ENCODE assay signal across 9 cellular contexts in the genomic region with DNA sequence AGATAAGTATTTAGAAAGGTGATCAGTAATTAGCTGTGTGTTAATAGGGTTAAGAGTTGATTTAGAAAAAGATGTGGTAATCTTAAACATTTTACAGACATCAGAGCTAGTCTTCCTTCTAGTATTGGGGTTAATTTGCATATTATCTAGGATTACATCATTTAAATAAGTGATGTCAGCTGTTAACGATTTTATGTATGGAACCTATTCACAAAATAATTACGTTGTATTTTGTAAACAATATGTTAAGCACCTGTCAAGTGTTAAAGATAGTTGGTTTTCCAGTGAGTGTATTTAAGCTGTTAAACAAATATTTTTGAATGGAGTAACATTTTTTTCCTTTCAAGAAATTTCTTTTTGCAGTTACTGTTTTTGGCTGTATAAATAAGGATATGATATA. TPM values are rescaled to one million over a fixed set of nuclear protein-coding genes. Genes with fewer than 3 reads are reported as not detected.
DNase-seq lines count a peak whose midpoint lies in the region; ATAC-seq, FAIRE-seq and TF ChIP-seq lines count a peak whose summit lies in the region.
"Had no signal": no experiment of that assay in that cellular context is flagged by ENCODE, and none has a peak within 500 bp of the region (broad histone marks: within the 10 kb centered on the region; RNA-seq: fewer than 3 reads in every experiment).

No MANE protein-coding gene starts in this region.

- dilution Hi-C loops in endothelial cell of umbilical vein (cut with MboI; ENCODE audit: extremely low pct_ligation_motif_present, low sequenced_read_pairs) = no loop called here

- H4K20me1 ChIP-seq in OCI-LY7 (ENCODE audit: insufficient read depth, low read length) (peaks cover 15% of the 10 kb centered on the region), endothelial cell of umbilical vein (replicated peaks; ENCODE audit: control insufficient read depth, extremely low read depth, insufficient read depth, low read length) (peaks cover 3% of the 10 kb centered on the region)

- H3K4me3 ChIP-seq in OCI-LY7 (ENCODE audit: low read depth, low read length, poor library complexity, severe bottlenecking) (peak overlapping the region; percentile 92), endothelial cell of umbilical vein (replicated peaks in 1 of 3; ENCODE audit: insufficient read depth in 1 of 3, low read depth in 1 of 3, low read length in 3 of 3) (peak overlapping the region in 1 of 3 experiments; percentile 99), gastrocnemius medialis (peak overlapping the region in 2 of 4 donors; percentile 8 to 94)

- POLR2A ChIA-PET in OCI-LY7 (lab: Charles Lee) = interaction anchor here (0.6 to 2.1 kb wide), 10 partner anchors 8 to 495 kb away, joined by 3 to 9 read pairs (median 5); partner anchors contain the start of genes REEP5 and SRP19
- POLR2A ChIA-PET in endothelial cell of umbilical vein (lab: Charles Lee) = no interaction called here

- H3K4me2 ChIP-seq in OCI-LY7 (ENCODE audit: low read length) (peak overlapping the region; percentile 92), endothelial cell of umbilical vein (ENCODE audit: insufficient read depth, low read length) (peak overlapping the region; percentile 99)

- peak overlapping the region; percentile 30 for H3K9ac ChIP-seq in endothelial cell of umbilical vein (replicated peaks; ENCODE audit: extremely low read depth, insufficient read depth, low read length)

- BruUV-seq in OCI-LY7 (replicated peaks; lab: Mats Ljungman, UMichigan) (no TSS peak), endothelial cell of umbilical vein (replicated peaks; lab: Mats Ljungman, UMichigan) (no TSS peak)

- FAIRE-seq in endothelial cell of umbilical vein (lab: Jason Lieb, UNC) = no peak

- DNase-seq in activated T-cell treated with anti-CD3 and anti-CD28 coated beads, Interleukin-2, amount 50 U/mL, for 4 hours = no peak
- no peak for DNase-seq in activated T-cell treated with anti-CD3 and anti-CD28 coated beads, Interleukin-2, amount 50 U/mL, for 48 hours
- DNase-seq in OCI-LY7 (ENCODE audit: low spot score) (no peak), endothelial cell of umbilical vein (ENCODE audit: low read depth, low spot score) (peak; percentile 17), gastrocnemius medialis (no peak)
- no peak for DNase-seq in stimulated activated effector memory CD8-positive, alpha-beta T cell treated with anti-CD3 and anti-CD28 coated beads, Interleukin-12 subunit alpha, Interleukin-12 subunit beta, amount 100 ng/mL, for 72 hours (ENCODE audit: low spot score in 2 of 2)

- H3K27me3 ChIP-seq in endothelial cell of umbilical vein (ENCODE audit: control insufficient read depth in 2 of 2, insufficient read depth in 2 of 2, low read length in 2 of 2) (no peaks in the 10 kb centered on the region), gastrocnemius medialis (no peaks in the 10 kb centered on the region)

- peaks cover 57% of the 10 kb centered on the region for H3K4me1 Mint-ChIP-seq in activated T-cell treated with anti-CD3 and anti-CD28 coated beads, Interleukin-2, amount 50 U/mL, for 4 hours (ENCODE audit: low read depth)
- peaks cover 47% of the 10 kb centered on the region for H3K4me1 Mint-ChIP-seq in stimulated activated effector memory CD8-positive, alpha-beta T cell treated with anti-CD3 and anti-CD28 coated beads, Interleukin-12 subunit alpha, Interleukin-12 subunit beta, amount 100 ng/mL, for 72 hours

- H3K36me3 ChIP-seq in OCI-LY7 (ENCODE audit: insufficient read depth, low read length) (peaks cover 50% of the 10 kb centered on the region), endothelial cell of umbilical vein (ENCODE audit: control insufficient read depth in 2 of 2, extremely low read depth in 1 of 2, insufficient read depth in 2 of 2, low read length in 2 of 2) (no peaks in the 10 kb centered on the region), gastrocnemius medialis (no peaks in the 10 kb centered on the region)

- no peaks in the 10 kb centered on the region for H3K27me3 Mint-ChIP-seq in activated T-cell treated with anti-CD3 and anti-CD28 coated beads, Interleukin-2, amount 50 U/mL, for 4 hours (ENCODE audit: low read depth)

- H3K9me2 ChIP-seq in OCI-LY7 (ENCODE audit: insufficient read depth, low read length) = no peaks in the 10 kb centered on the region

- H3K9me1 ChIP-seq in endothelial cell of umbilical vein (replicated peaks; ENCODE audit: control insufficient read depth, extremely low read depth, insufficient read depth, low read length) = no peaks in the 10 kb centered on the region

- H3K9me3 Mint-ChIP-seq in activated T-cell treated with anti-CD3 and anti-CD28 coated beads, Interleukin-2, amount 50 U/mL, for 4 hours = no peaks in the 10 kb centered on the region
- no peaks in the 10 kb centered on the region for H3K9me3 Mint-ChIP-seq in stimulated activated effector memory CD8-positive, alpha-beta T cell treated with anti-CD3 and anti-CD28 coated beads, Interleukin-12 subunit alpha, Interleukin-12 subunit beta, amount 100 ng/mL, for 72 hours

- TF ChIP-seq CTCF in OCI-LY7 (conservative IDR thresholded peaks at IDR 0.05; ENCODE audit: low read length) (no peak), endothelial cell of umbilical vein (IDR thresholded peaks at IDR 0.05; ENCODE audit: extremely low read depth in 1 of 2, insufficient read depth in 1 of 2, low read depth in 1 of 2, low read length in 2 of 2) (no peak), gastrocnemius medialis (IDR thresholded peaks at IDR 0.05 in 4 of 5, conservative IDR thresholded peaks at IDR 0.05 in 1 of 5) (no peak)

- H3K79me2 ChIP-seq in OCI-LY7 (ENCODE audit: insufficient read depth, low read depth, low read length) (peaks cover 70% of the 10 kb centered on the region), endothelial cell of umbilical vein (ENCODE audit: control insufficient read depth, insufficient read depth, low read length) (peaks cover 72% of the 10 kb centered on the region)

- H3K27ac ChIP-seq in OCI-LY7 (ENCODE audit: low read depth, low read length, poor library complexity, severe bottlenecking) = no peak overlapping the region
- H3K27ac ChIP-seq in endothelial cell of umbilical vein (ENCODE audit: insufficient read depth, low read depth, low read length) = no peak overlapping the region
- H3K27ac ChIP-seq in gastrocnemius medialis = peak overlapping the region in 2 of 4 donors; percentile 90 to 91

- no peak for ATAC-seq in activated T-cell treated with anti-CD3 and anti-CD28 coated beads, Interleukin-2, amount 50 U/mL, for 4 hours
- no peak for ATAC-seq in stimulated activated effector memory CD8-positive, alpha-beta T cell treated with anti-CD3 and anti-CD28 coated beads, Interleukin-12 subunit alpha, Interleukin-12 subunit beta, amount 100 ng/mL, for 72 hours
- ATAC-seq in HG03354 (IDR thresholded peaks at IDR 0.05; ENCODE audit: poor library complexity, severe bottlenecking, unreplicated experiment) (no peak), GM18519 (IDR thresholded peaks at IDR 0.05; ENCODE audit: low FRiP score, unreplicated experiment) (no peak), gastrocnemius medialis (no peak)
- ATAC-seq: left lobe of liver had no signal

- TF ChIP-seq POLR2A in endothelial cell of umbilical vein (IDR thresholded peaks at IDR 0.05; ENCODE audit: low read depth, low read length) = no peak
- TF ChIP-seq POLR2A in gastrocnemius medialis (IDR thresholded peaks at IDR 0.05) = no peak

- H3K4me3 Mint-ChIP-seq in activated T-cell treated with anti-CD3 and anti-CD28 coated beads, Interleukin-2, amount 50 U/mL, for 4 hours = peak overlapping the region; percentile 100
- H3K4me3 Mint-ChIP-seq in stimulated activated effector memory CD8-positive, alpha-beta T cell treated with anti-CD3 and anti-CD28 coated beads, Interleukin-12 subunit alpha, Interleukin-12 subunit beta, amount 100 ng/mL, for 72 hours = peak overlapping the region; percentile 96

- peaks cover 12% of the 10 kb centered on the region for H3K36me3 Mint-ChIP-seq in activated T-cell treated with anti-CD3 and anti-CD28 coated beads, Interleukin-2, amount 50 U/mL, for 4 hours (ENCODE audit: insufficient read depth)
- peaks cover 53% of the 10 kb centered on the region for H3K36me3 Mint-ChIP-seq in stimulated activated effector memory CD8-positive, alpha-beta T cell treated with anti-CD3 and anti-CD28 coated beads, Interleukin-12 subunit alpha, Interleukin-12 subunit beta, amount 100 ng/mL, for 72 hours

- H2AFZ ChIP-seq in OCI-LY7 (ENCODE audit: low read length) = no peak overlapping the region
- H2AFZ ChIP-seq in endothelial cell of umbilical vein (ENCODE audit: low read depth, low read length) = no peak overlapping the region

- CTCF ChIA-PET in OCI-LY7 (lab: Charles Lee; ENCODE audit: unreplicated experiment) (no interaction called here), endothelial cell of umbilical vein (lab: Charles Lee) (interaction anchor here (0.7 to 1.5 kb wide), 6 partner anchors 8 to 627 kb away, joined by 3 to 11 read pairs (median 4); no protein-coding TSS in a partner anchor)

- peaks cover 36% of the 10 kb centered on the region for H3K4me1 ChIP-seq in OCI-LY7 (ENCODE audit: insufficient read depth, low read length, poor library complexity, severe bottlenecking)
- peaks cover 21% of the 10 kb centered on the region for H3K4me1 ChIP-seq in endothelial cell of umbilical vein (ENCODE audit: control insufficient read depth, extremely low read depth, insufficient read depth, low read length)
- H3K4me1 ChIP-seq in gastrocnemius medialis = peaks cover 44 to 47% of the 10 kb centered on the region in 2 donors

- H3K9me3 ChIP-seq in OCI-LY7 (ENCODE audit: low read length) (no peaks in the 10 kb centered on the region), endothelial cell of umbilical vein (replicated peaks; ENCODE audit: control insufficient read depth, insufficient read depth, low read length) (no peaks in the 10 kb centered on the region), gastrocnemius medialis (no peaks in the 10 kb centered on the region)

- intact Hi-C loops in OCI-LY7 (cut with micrococcal nuclease; ENCODE audit: unreplicated experiment) (loop anchor here (5.0 kb wide), 1 partner anchor 543 kb away; no protein-coding TSS in a partner anchor), endothelial cell of umbilical vein (cut with micrococcal nuclease) (no loop called here), gastrocnemius medialis (cut with DNase I; ENCODE audit: low total_unique reads) (loop anchor here (5.0 kb wide), 1 partner anchor 543 kb away; no protein-coding TSS in a partner anchor)

- in situ Hi-C loops in gastrocnemius medialis (cut with MboI; ENCODE audit: low sequenced_read_pairs in 4 of 4) = loop anchor here in 3 of 4 donors (25.0 kb wide), 3 partner anchors 533 to 608 kb away; partner anchors contain the start of gene YTHDC2 (in 2 of the 3)

- H3K27ac Mint-ChIP-seq in stimulated activated effector memory CD8-positive, alpha-beta T cell treated with anti-CD3 and anti-CD28 coated beads, Interleukin-12 subunit alpha, Interleukin-12 subunit beta, amount 100 ng/mL, for 72 hours = peak overlapping the region; percentile 97

RNA-seq across cellular contexts. Expression of gene DCP2, which starts 2.2 kb away (rescaled TPM):
- 10 to 100 TPM; 36.8 to 42.1 (median 41.1) TPM for total RNA-seq in activated T-cell treated with anti-CD3 and anti-CD28 coated beads, Interleukin-2, amount 50 U/mL, for 4 hours
- total RNA-seq in OCI-LY7 (2014; rRNA removed; shearing (Covaris generic)) = 69.3 and 81.3 TPM in 2 replicates
- total RNA-seq in OCI-LY7 (2022) (139 and 158 TPM in 2 replicates), endothelial cell of umbilical vein (49.1 and 60.0 TPM in 2 replicates), gastrocnemius medialis (10 to 100 TPM in 3 of 4 donors, 1 to 10 TPM in 1; 9.8 to 30.9 (median 27.2) TPM)
- polyA plus RNA-seq in endothelial cell of umbilical vein = 8.7 and 11.3 TPM in 2 replicates
- 11.2 and 11.5 TPM in 2 replicates for polyA plus RNA-seq in endothelial cell of umbilical vein (2011; cell fraction: cytosol; rRNA removed)
- polyA plus RNA-seq in endothelial cell of umbilical vein (2011; cell fraction: nucleus; rRNA removed) = 12.6 and 18.4 TPM in 2 replicates
- 13.1 and 13.9 TPM in 2 replicates for polyA plus RNA-seq in endothelial cell of umbilical vein (2012)
- polyA minus RNA-seq in endothelial cell of umbilical vein = 50.8 and 70.1 TPM in 2 replicates
- 3.8 TPM for polyA minus RNA-seq in endothelial cell of umbilical vein (2011; cell fraction: cytosol; rRNA and poly(A)+ RNA removed)
- 41.0 and 52.6 TPM in 2 replicates for polyA minus RNA-seq in endothelial cell of umbilical vein (2011; cell fraction: nucleus; rRNA and poly(A)+ RNA removed)

RNA-seq across cellular contexts. Expression of gene REEP5, which starts 56.8 kb away (rescaled TPM):
- 10 to 100 TPM; 53.6 to 60.0 (median 58.7) TPM for total RNA-seq in activated T-cell treated with anti-CD3 and anti-CD28 coated beads, Interleukin-2, amount 50 U/mL, for 4 hours
- 20.9 and 25.5 TPM in 2 replicates for total RNA-seq in OCI-LY7 (2014; rRNA removed; shearing (Covaris generic))
- total RNA-seq in OCI-LY7 (2022) (29.5 and 32.0 TPM in 2 replicates), endothelial cell of umbilical vein (84.5 and 98.0 TPM in 2 replicates), gastrocnemius medialis (100 to 1,000 TPM in 2 of 4 donors, 10 to 100 TPM in 2; 67.2 to 116 (median 89.9) TPM)
- polyA plus RNA-seq in endothelial cell of umbilical vein = 163 and 185 TPM in 2 replicates
- 98.1 and 119 TPM in 2 replicates for polyA plus RNA-seq in endothelial cell of umbilical vein (2011; cell fraction: cytosol; rRNA removed)
- polyA plus RNA-seq in endothelial cell of umbilical vein (2011; cell fraction: nucleus; rRNA removed) = 38.4 and 47.6 TPM in 2 replicates
- 71.6 and 77.4 TPM in 2 replicates for polyA plus RNA-seq in endothelial cell of umbilical vein (2012)
- polyA minus RNA-seq in endothelial cell of umbilical vein = 452 and 453 TPM in 2 replicates
- 79.0 TPM for polyA minus RNA-seq in endothelial cell of umbilical vein (2011; cell fraction: cytosol; rRNA and poly(A)+ RNA removed)
- 42.1 and 49.0 TPM in 2 replicates for polyA minus RNA-seq in endothelial cell of umbilical vein (2011; cell fraction: nucleus; rRNA and poly(A)+ RNA removed)
